In genomic region chr10:1074063-1074747, GRCh38 we compare ENCODE assay signal across 14 cellular contexts. TPM values are rescaled to one million over a fixed set of nuclear protein-coding genes. Genes with fewer than 3 reads are reported as not detected.
A peak's percentile ranks its signal among the peaks of the same experiment; 100 is the strongest.
DNase-seq lines count a peak whose midpoint lies in the region; ATAC-seq, FAIRE-seq and TF ChIP-seq lines count a peak whose summit lies in the region.
"Had no signal": no experiment of that assay in that cellular context is flagged by ENCODE, and none has a peak within 500 bp of the region (broad histone marks: within the 10 kb centered on the region; RNA-seq: fewer than 3 reads in every experiment).

No MANE protein-coding gene starts in this region.

- ATAC-seq in natural killer cell = peak; percentile 37 to 60 (median 48)

- intact Hi-C loops in natural killer cell (cut with micrococcal nuclease) = no loop called here

- peaks cover 16% of the 10 kb centered on the region for H3K4me1 Mint-ChIP-seq in HFFc6 (ENCODE audit: low read depth)
- peaks cover 25 to 46% of the 10 kb centered on the region in 2 donors for H3K4me1 Mint-ChIP-seq in natural killer cell

- H3K4me3 ChIP-seq in choroid plexus epithelial cell (ENCODE audit: low read depth, low read length) = no peak overlapping the region

- H3K9me3 Mint-ChIP-seq in HFFc6 = no peaks in the 10 kb centered on the region
- no peaks in the 10 kb centered on the region for H3K9me3 Mint-ChIP-seq in natural killer cell

- H3K27ac Mint-ChIP-seq in HFFc6 (no peak overlapping the region), natural killer cell (peak overlapping the region; percentile 77 to 90)

- H3K36me3 Mint-ChIP-seq in HFFc6 (ENCODE audit: low read depth) (peaks cover 4% of the 10 kb centered on the region; the same call in 1 of the 2 replicates), natural killer cell (no peaks in the 10 kb centered on the region)

- H3K27me3 Mint-ChIP-seq in HFFc6 (ENCODE audit: insufficient read depth) (no peaks in the 10 kb centered on the region; the same call in 1 of the 2 replicates), natural killer cell (ENCODE audit: low read depth in 2 of 2) (no peaks in the 10 kb centered on the region)

- DNase-seq in HFFc6 (no peak), choroid plexus epithelial cell (ENCODE audit: low read depth) (no peak), natural killer cell (no peak), HuH-7.5 (ENCODE audit: low spot score) (no peak), NCI-H2227 treated with DMSO at 0.1 percent for 48 hours (lab: John Stamatoyannopoulos, UW) (no peak), NCI-H2107 (lab: John Stamatoyannopoulos, UW) (no peak), COR-L47 (lab: John Stamatoyannopoulos, UW) (no peak)
- DNase-seq: activated effector memory CD4-positive, alpha-beta T cell treated with Interleukin-2 at 50 U/mL for 16 hours; RPMI8226; stimulated activated CD4-positive, alpha-beta T cell treated with anti-CD3 and anti-CD28 coated beads, Interleukin-2, amount 100 ng/mL, for 24 hours; stimulated activated naive CD4-positive, alpha-beta T cell treated with Interleukin-2 at 50 U/mL for 16 hours had no signal

- TF ChIP-seq CTCF in HFFc6 (IDR thresholded peaks at IDR 0.05) (peak; percentile 39), choroid plexus epithelial cell (conservative IDR thresholded peaks at IDR 0.05; ENCODE audit: low read depth, low read length) (peak; percentile 41), natural killer cell (IDR thresholded peaks at IDR 0.05) (peak; percentile 49)

- H3K4me3 Mint-ChIP-seq in HFFc6 (no peak overlapping the region), natural killer cell (no peak overlapping the region)

- peak; percentile 19 for FAIRE-seq in G401.6 (lab: Jason Lieb, UNC)
- FAIRE-seq: colon, frontal cortex had no signal

RNA-seq across cellular contexts. Expression of gene WDR37, which starts 18.0 kb away (rescaled TPM):
- total RNA-seq in HFFc6 (2021; fragmentation: NEBNext Ultra II Directional; extraction: Animal tissue kit (Norgen Biotek cat#: 25700)) = 10 to 100 TPM; 17.0 to 22.8 (median 18.8) TPM
- 10 to 100 TPM; 56.3 to 59.6 (median 57.6) TPM for total RNA-seq in natural killer cell

RNA-seq across cellular contexts. Expression of gene IDI1, which starts 25.3 kb away (rescaled TPM):
- 10 to 100 TPM; 17.5 to 22.8 (median 20.2) TPM for total RNA-seq in HFFc6 (2021; fragmentation: NEBNext Ultra II Directional; extraction: Animal tissue kit (Norgen Biotek cat#: 25700))
- total RNA-seq in natural killer cell = 100 to 1,000 TPM; 156 to 229 (median 163) TPM

RNA-seq across cellular contexts. Expression of gene IDI2, which starts 48.5 kb away (rescaled TPM):
- total RNA-seq in HFFc6 (2021; fragmentation: NEBNext Ultra II Directional; extraction: Animal tissue kit (Norgen Biotek cat#: 25700)) = not detected
- not detected for total RNA-seq in natural killer cell
- total RNA-seq: frontal cortex had no signal

Comparison
In these comparisons a context has a peak if more than half of its experiments do, and no peak if none do; other contexts are left out.
1. RNA of gene IDI1, which starts 25.3 kb away (total RNA-seq): 156 to 229 TPM in natural killer cell; 17.5 to 22.8 TPM in HFFc6; every median in the first group is over 4 times any median in the second.
2. Peak in every context shown above with its lines, with median percentiles within 50 percentile points of each other: CTCF ChIP-seq.